In genomic region chr11:76801205-76801604, GRCh38 we compare ENCODE assay signal across 1 cellular context.
TF ChIP-seq lines count a peak whose summit lies in the region.

No MANE protein-coding gene starts in this region.

TF ChIP-seq in HepG2, 621 proteins besides CTCF, POLR2A, EP300 and RAD21:
- TF ChIP-seq ATF4 (CRISPR knock-in tag; IDR thresholded peaks at IDR 0.05) = no peak
- TF ChIP-seq CCDC6 (CRISPR knock-in tag; IDR thresholded peaks at IDR 0.05) = no peak
- no peak for TF ChIP-seq KLF13 (CRISPR knock-in tag; IDR thresholded peaks at IDR 0.05)
- TF ChIP-seq MED8 (CRISPR knock-in tag; IDR thresholded peaks at IDR 0.05; ENCODE audit: insufficient replicate concordance) = no peak
- TF ChIP-seq ZNF512B (CRISPR knock-in tag; IDR thresholded peaks at IDR 0.05; ENCODE audit: borderline replicate concordance) = no peak
- TF ChIP-seq PRMT3 (CRISPR knock-in tag; IDR thresholded peaks at IDR 0.05; ENCODE audit: borderline replicate concordance, low read depth) = no peak
